20 cellular contexts compared by ENCODE assay signal in genomic region chr17:78696016-78696992, GRCh38.
A peak's percentile ranks its signal among the peaks of the same experiment; 100 is the strongest.
DNase-seq lines count a peak whose midpoint lies in the region; ATAC-seq and TF ChIP-seq lines count a peak whose summit lies in the region.
"Had no signal": no experiment of that assay in that cellular context is flagged by ENCODE, and none has a peak within 500 bp of the region (broad histone marks: within the 10 kb centered on the region; RNA-seq: fewer than 3 reads in every experiment).

No MANE protein-coding gene starts in this region.

- H3K27me3 ChIP-seq in CD8-positive, alpha-beta memory T cell (ENCODE audit: insufficient read depth, low read length, poor library complexity, severe bottlenecking) = no peaks in the 10 kb centered on the region
- H3K27me3 ChIP-seq in prostate gland (replicated peaks; ENCODE audit: insufficient read depth) = no peaks in the 10 kb centered on the region
- H3K27me3 ChIP-seq: tibial artery had no signal

- POLR2A ChIA-PET in activated CD4-positive, alpha-beta T cell treated with anti-CD3 and anti-CD28 coated beads for 36 hours (lab: Charles Lee) = interaction anchor here (0.6 kb wide), 1 partner anchor 287 kb away, joined by 7 read pairs; no protein-coding TSS in a partner anchor
- POLR2A ChIA-PET in CD8-positive, alpha-beta memory T cell (lab: Charles Lee) = no interaction called here

- no peak overlapping the region for H3K4me3 Mint-ChIP-seq in activated CD4-positive, alpha-beta T cell treated with anti-CD3 and anti-CD28 coated beads for 36 hours
- H3K4me3 Mint-ChIP-seq in CD8-positive, alpha-beta memory T cell = peak overlapping the region in 1 of 7 donors; percentile 16
- no peak overlapping the region for H3K4me3 Mint-ChIP-seq in T-helper 17 cell
- H3K4me3 Mint-ChIP-seq in memory B cell = peak overlapping the region; percentile 70

- H3K9me3 ChIP-seq in CD8-positive, alpha-beta memory T cell (ENCODE audit: low read length) = no peaks in the 10 kb centered on the region
- H3K9me3 ChIP-seq in T-helper 17 cell (ENCODE audit: control insufficient read depth, low read length, poor library complexity, severe bottlenecking) (no peaks in the 10 kb centered on the region), prostate gland (no peaks in the 10 kb centered on the region)
- H3K9me3 ChIP-seq: tibial artery had no signal

- no peak for TF ChIP-seq CTCF in prostate gland (IDR thresholded peaks at IDR 0.05)

- H3K4me3 ChIP-seq in CD8-positive, alpha-beta memory T cell (ENCODE audit: low read length) = no peak overlapping the region
- H3K4me3 ChIP-seq in prostate gland = no peak overlapping the region
- H3K4me3 ChIP-seq: lung, tibial artery had no signal

- no peaks in the 10 kb centered on the region for H3K9me3 Mint-ChIP-seq in activated CD4-positive, alpha-beta T cell treated with anti-CD3 and anti-CD28 coated beads for 36 hours (ENCODE audit: low read depth)
- no peaks in the 10 kb centered on the region for H3K9me3 Mint-ChIP-seq in CD8-positive, alpha-beta memory T cell
- H3K9me3 Mint-ChIP-seq in memory B cell = no peaks in the 10 kb centered on the region

- DNase-seq in activated CD4-positive, alpha-beta T cell treated with anti-CD3 and anti-CD28 coated beads for 36 hours = no peak
- no peak for DNase-seq in activated CD4-positive, alpha-beta T cell treated with anti-CD3 and anti-CD28 coated beads, Interleukin-2, amount 50 U/mL, for 48 hours
- DNase-seq in CD8-positive, alpha-beta memory T cell = no peak
- DNase-seq in T-helper 17 cell (no peak), memory B cell (ENCODE audit: low spot score in 2 of 2) (no peak), prostate gland (ENCODE audit: low spot score) (no peak), retina (no peak)
- DNase-seq: 8988T; C1 segment of cervical spinal cord; central memory CD4-positive, alpha-beta T cell; DMS53; head of caudate nucleus; MM.1S; NCI-H1694; NCI-H226; posterior cingulate gyrus; tibial artery had no signal

- peaks cover 66% of the 10 kb centered on the region for H3K36me3 Mint-ChIP-seq in activated CD4-positive, alpha-beta T cell treated with anti-CD3 and anti-CD28 coated beads for 36 hours (ENCODE audit: low read depth)
- peaks cover 32 to 98% (median 50%) of the 10 kb centered on the region in 3 donors for H3K36me3 Mint-ChIP-seq in CD8-positive, alpha-beta memory T cell
- H3K36me3 Mint-ChIP-seq in T-helper 17 cell (ENCODE audit: low read depth) (peaks cover 26% of the 10 kb centered on the region), memory B cell (peaks cover 47% of the 10 kb centered on the region)

- no peaks in the 10 kb centered on the region for H3K4me1 ChIP-seq in CD8-positive, alpha-beta memory T cell (ENCODE audit: insufficient read depth, low read length)
- H3K4me1 ChIP-seq in prostate gland (replicated peaks) = no peaks in the 10 kb centered on the region
- H3K4me1 ChIP-seq: tibial artery had no signal

- no peaks in the 10 kb centered on the region for H3K27me3 Mint-ChIP-seq in activated CD4-positive, alpha-beta T cell treated with anti-CD3 and anti-CD28 coated beads for 36 hours
- no peaks in the 10 kb centered on the region for H3K27me3 Mint-ChIP-seq in CD8-positive, alpha-beta memory T cell
- H3K27me3 Mint-ChIP-seq in T-helper 17 cell (no peaks in the 10 kb centered on the region), memory B cell (no peaks in the 10 kb centered on the region)

- WGBS in prostate gland = 70% methylated on average over 10 of the region's 10 CpGs

- CTCF ChIA-PET in activated CD4-positive, alpha-beta T cell treated with anti-CD3 and anti-CD28 coated beads for 36 hours (lab: Charles Lee) = interaction anchor here (0.8 to 1.4 kb wide), 5 partner anchors 11 to 372 kb away, joined by 3 to 4 read pairs (median 3); no protein-coding TSS in a partner anchor
- CTCF ChIA-PET in CD8-positive, alpha-beta memory T cell (lab: Charles Lee) = no interaction called here

- peaks cover 7% of the 10 kb centered on the region for H3K4me1 Mint-ChIP-seq in activated CD4-positive, alpha-beta T cell treated with anti-CD3 and anti-CD28 coated beads for 36 hours
- peaks cover 5 to 23% (median 11%) of the 10 kb centered on the region in 3 donors for H3K4me1 Mint-ChIP-seq in CD8-positive, alpha-beta memory T cell
- H3K4me1 Mint-ChIP-seq in T-helper 17 cell = peaks cover 35% of the 10 kb centered on the region
- peaks cover 51% of the 10 kb centered on the region for H3K4me1 Mint-ChIP-seq in memory B cell

- intact Hi-C loops in activated CD4-positive, alpha-beta T cell treated with anti-CD3 and anti-CD28 coated beads for 36 hours (cut with DNase I, micrococcal nuclease) = no loop called here
- intact Hi-C loops in prostate gland (cut with DNase I) = no loop called here

- peak overlapping the region; percentile 34 for H3K27ac Mint-ChIP-seq in activated CD4-positive, alpha-beta T cell treated with anti-CD3 and anti-CD28 coated beads for 36 hours
- peak overlapping the region in 5 of 8 donors; percentile 36 to 86 (median 56) for H3K27ac Mint-ChIP-seq in CD8-positive, alpha-beta memory T cell
- H3K27ac Mint-ChIP-seq in T-helper 17 cell (peak overlapping the region; percentile 90), memory B cell (peak overlapping the region; percentile 86)

- no peak overlapping the region for H3K27ac ChIP-seq in CD8-positive, alpha-beta memory T cell (ENCODE audit: low read depth, low read length)
- H3K27ac ChIP-seq in prostate gland = no peak overlapping the region
- H3K27ac ChIP-seq: tibial artery, VCaP had no signal

- peaks cover 85% of the 10 kb centered on the region for H3K36me3 ChIP-seq in CD8-positive, alpha-beta memory T cell (ENCODE audit: insufficient read depth, low read length)
- H3K36me3 ChIP-seq in prostate gland = peaks cover 0 to 16% of the 10 kb centered on the region in 2 donors

- no peak for ATAC-seq in activated CD4-positive, alpha-beta T cell treated with anti-CD3 and anti-CD28 coated beads for 36 hours
- ATAC-seq in T-helper 17 cell (no peak), memory B cell (ENCODE audit: low read depth) (peak; percentile 41), GM19467 (IDR thresholded peaks at IDR 0.05; ENCODE audit: unreplicated experiment) (no peak)

- no peak for TF ChIP-seq POLR2A in prostate gland (IDR thresholded peaks at IDR 0.05)

Comparison
In these comparisons a context has a peak if more than half of its experiments do, and no peak if none do; other contexts are left out.
1. H3K27ac Mint-ChIP-seq: peak in every context shown above with its lines; median percentile 90 in T-helper 17 cell; 86 in memory B cell; 56 in CD8-positive, alpha-beta memory T cell; 34 in activated CD4-positive, alpha-beta T cell treated with anti-CD3 and anti-CD28 coated beads for 36 hours.